Comparison of ENCODE assay signal across 8 cellular contexts in the genomic region with DNA sequence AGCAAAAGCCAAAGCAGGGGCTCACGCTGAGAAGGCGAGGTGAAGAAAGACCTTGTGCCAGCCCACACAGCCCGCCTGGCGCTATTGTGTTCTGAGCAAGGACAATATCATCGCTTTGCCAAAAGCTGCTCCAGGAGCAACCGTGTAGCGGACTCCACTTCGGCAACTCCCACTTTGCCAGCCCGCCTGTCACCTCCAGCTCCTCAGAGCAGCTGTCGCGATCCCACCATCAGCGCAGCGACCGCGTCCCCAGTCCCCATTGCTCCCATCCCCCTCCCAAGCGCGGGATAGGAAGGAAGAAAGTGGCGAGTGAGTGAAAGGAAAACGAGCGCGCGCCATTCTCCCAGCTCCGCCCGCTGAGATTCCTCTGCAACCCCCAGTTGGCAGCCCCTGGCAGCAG. TPM values are rescaled to one million over a fixed set of nuclear protein-coding genes. Genes with fewer than 3 reads are reported as not detected.
DNase-seq lines count a peak whose midpoint lies in the region; ATAC-seq lines count a peak whose summit lies in the region.

No MANE protein-coding gene starts in this region.

- H3K27me3 Mint-ChIP-seq in CD4-positive, alpha-beta memory T cell = no peaks in the 10 kb centered on the region

- CTCF ChIA-PET in CD4-positive, alpha-beta memory T cell (lab: Charles Lee; ENCODE audit: partially characterized antibody) = interaction anchor here (0.7 to 1.8 kb wide), 2 partner anchors 60 to 553 kb away, joined by 4 to 5 read pairs; a partner anchor contains a TSS

- peaks cover 0 to 9% (median 0%) of the 10 kb centered on the region in 8 donors for H3K9me3 Mint-ChIP-seq in CD4-positive, alpha-beta memory T cell

- H3K9me3 ChIP-seq in CD4-positive, alpha-beta memory T cell (ENCODE audit: control insufficient read depth in 1 of 2, low read length in 2 of 2) = no peaks in the 10 kb centered on the region

- H3K27me3 ChIP-seq in CD4-positive, alpha-beta memory T cell (ENCODE audit: insufficient read depth, low read length) = no peaks in the 10 kb centered on the region

- H3K4me3 ChIP-seq in CD4-positive, alpha-beta memory T cell (ENCODE audit: low read length in 2 of 2) = peak overlapping the region; percentile 61 to 73

- H3K27ac ChIP-seq in CD4-positive, alpha-beta memory T cell (ENCODE audit: low read depth, low read length) = peak overlapping the region; percentile 24

- intact Hi-C loops in CD4-positive, alpha-beta memory T cell (cut with micrococcal nuclease) = loop anchor here (10.0 kb wide), 3 partner anchors 559 to 771 kb away; a partner anchor contains a TSS

- POLR2A ChIA-PET in CD4-positive, alpha-beta memory T cell (lab: Charles Lee; ENCODE audit: partially characterized antibody) = interaction anchor here (1.2 to 3.1 kb wide), 2 partner anchors 60 to 559 kb away, joined by 5 to 13 read pairs; a partner anchor contains a TSS

- H3K4me1 Mint-ChIP-seq in CD4-positive, alpha-beta memory T cell = peaks cover 4 to 33% (median 16%) of the 10 kb centered on the region in 4 donors

- H3K36me3 Mint-ChIP-seq in CD4-positive, alpha-beta memory T cell = peaks cover 9 to 11% of the 10 kb centered on the region in 2 donors

- peak overlapping the region; percentile 65 to 91 (median 87) for H3K27ac Mint-ChIP-seq in CD4-positive, alpha-beta memory T cell

- DNase-seq in CD4-positive, alpha-beta memory T cell = peak; percentile 13 to 40 (median 20)
- DNase-seq in SW480 (ENCODE audit: low spot score) (peak; percentile 20), kidney glomerular epithelial cell (lab: John Stamatoyannopoulos, UW) (peak; percentile 41), epidermal melanocyte (ENCODE audit: insufficient read length, low spot score) (no peak), SHP77 treated with DMSO at 0.1 percent for 48 hours (lab: John Stamatoyannopoulos, UW) (no peak)
- peak; percentile 5 for DNase-seq in central memory CD4-positive, alpha-beta T cell
- peak; percentile 10 for DNase-seq in stimulated activated CD4-positive, alpha-beta T cell treated with anti-CD3 and anti-CD28 coated beads, Interleukin-12 subunit alpha, Interleukin-12 subunit beta, amount 100 ng/mL, for 4 hours

- ATAC-seq in HG02678 (IDR thresholded peaks at IDR 0.05; ENCODE audit: unreplicated experiment) = peak; percentile 27

- peak overlapping the region; percentile 89 to 98 (median 96) for H3K4me3 Mint-ChIP-seq in CD4-positive, alpha-beta memory T cell

- H3K36me3 ChIP-seq in CD4-positive, alpha-beta memory T cell (ENCODE audit: insufficient read depth, low read length) = no peaks in the 10 kb centered on the region

- peaks cover 15% of the 10 kb centered on the region for H3K4me1 ChIP-seq in CD4-positive, alpha-beta memory T cell (ENCODE audit: insufficient read depth, low read length)

RNA-seq across cellular contexts. Expression of a gene that starts 0.8 kb away (rescaled TPM):
- total RNA-seq in CD4-positive, alpha-beta memory T cell = 10 to 100 TPM in 1 of 2 experiments, 1 to 10 TPM in 1; 8.2 to 11.8 TPM
- 10 to 100 TPM in 1 of 2 donors, 1 to 10 TPM in 1; 9.0 to 13.0 TPM for polyA plus RNA-seq in CD4-positive, alpha-beta memory T cell

RNA-seq across cellular contexts. Expression of a gene that starts 59.1 kb away (rescaled TPM):
- 1 to 10 TPM; 3.2 to 3.5 TPM for total RNA-seq in CD4-positive, alpha-beta memory T cell
- polyA plus RNA-seq in CD4-positive, alpha-beta memory T cell = under 1 TPM in 1 of 2 donors, not detected in 1; 0.17 TPM

Comparison
In these comparisons a context has a peak if more than half of its experiments do, and no peak if none do; other contexts are left out.
1. DNase-seq: peak in CD4-positive, alpha-beta memory T cell (5 of 5), SW480 (single experiment), central memory CD4-positive, alpha-beta T cell (single experiment), kidney glomerular epithelial cell (single experiment) and stimulated activated CD4-positive, alpha-beta T cell treated with anti-CD3 and anti-CD28 coated beads, Interleukin-12 subunit alpha, Interleukin-12 subunit beta, amount 100 ng/mL, for 4 hours (single experiment); none in epidermal melanocyte (single experiment) and SHP77 treated with DMSO at 0.1 percent for 48 hours (single experiment).